Comparison of ENCODE assay signal across 34 cellular contexts in genomic region chr6:17361013-17361412, GRCh38. TPM values are rescaled to one million over a fixed set of nuclear protein-coding genes. Genes with fewer than 3 reads are reported as not detected.
A peak's percentile ranks its signal among the peaks of the same experiment; 100 is the strongest.
DNase-seq lines count a peak whose midpoint lies in the region; ATAC-seq and TF ChIP-seq lines count a peak whose summit lies in the region.
"Had no signal": no experiment of that assay in that cellular context is flagged by ENCODE, and none has a peak within 500 bp of the region (broad histone marks: within the 10 kb centered on the region; RNA-seq: fewer than 3 reads in every experiment).

No MANE protein-coding gene starts in this region.

- no TSS peak for BruUV-seq in OCI-LY7 (replicated peaks; lab: Mats Ljungman, UMichigan)

- DNase-seq in LHCN-M2 (ENCODE audit: low read depth) (peak; percentile 67), astrocyte of the spinal cord (ENCODE audit: low read depth, low spot score) (peak; percentile 17), fibroblast of the aortic adventitia (ENCODE audit: low read depth) (peak; percentile 36), stromal cell of bone marrow (ENCODE audit: low read depth) (peak; percentile 38), upper lobe of right lung (no peak), OCI-LY7 (ENCODE audit: low spot score) (no peak), GM13976 (ENCODE audit: low spot score) (no peak), SK-N-DZ (ENCODE audit: low spot score) (no peak)
- DNase-seq: activated gamma-delta T cell; activated naive CD8-positive, alpha-beta T cell treated with anti-CD3 and anti-CD28 coated beads, Interleukin-2, amount 10 ng/mL, durations not matched to agents 7 days and 5 days; activated T-cell treated with anti-CD3 and anti-CD28 coated beads, Interleukin-2, amount 50 U/mL, for 24 hours; body of pancreas; cerebellar nuclear complex; COR-L47; DMS53; effector CD8-positive, alpha-beta T cell; GF-D8; HCEC 1CT; Karpas-422; kidney; naive B cell; NCI-H1048; NCI-H1694; NCI-H446; NCI-H748 treated with DMSO at 0.1 percent for 48 hours; OCI-M1; right lobe of liver; stimulated activated CD4-positive, alpha-beta T cell treated with anti-CD3 and anti-CD28 coated beads, Interleukin-4, amount 100 ng/mL, for 1 hour; T-helper 1 cell; transverse colon had no signal

- intact Hi-C loops in upper lobe of right lung (cut with DNase I) = no loop called here
- intact Hi-C loops in OCI-LY7 (cut with micrococcal nuclease; ENCODE audit: unreplicated experiment) = no loop called here

- no peak overlapping the region for H2AFZ ChIP-seq in OCI-LY7 (ENCODE audit: low read length)

- no peak overlapping the region for H3K4me2 ChIP-seq in OCI-LY7 (ENCODE audit: low read length)
- H3K4me2 ChIP-seq: BLaER1 treated with 17β-estradiol and CSF1 and Interleukin-3, amounts not matched to agents 10 nM and 100 nM had no signal

- ATAC-seq in upper lobe of right lung = no peak
- ATAC-seq: body of pancreas, HepG2, right lobe of liver, WTC11 had no signal

- H3K36me3 ChIP-seq in upper lobe of right lung = no peaks in the 10 kb centered on the region
- no peaks in the 10 kb centered on the region for H3K36me3 ChIP-seq in OCI-LY7 (ENCODE audit: insufficient read depth, low read length)
- H3K36me3 ChIP-seq: right lobe of liver, transverse colon had no signal

- no peaks in the 10 kb centered on the region for H3K9me2 ChIP-seq in OCI-LY7 (ENCODE audit: insufficient read depth, low read length)

- H3K27me3 ChIP-seq in upper lobe of right lung = no peaks in the 10 kb centered on the region
- H3K27me3 ChIP-seq: BLaER1 treated with 17β-estradiol and CSF1 and Interleukin-3, amounts not matched to agents 10 nM and 100 nM; body of pancreas; right lobe of liver; transverse colon had no signal

- CTCF ChIA-PET in OCI-LY7 (lab: Charles Lee; ENCODE audit: unreplicated experiment) = no interaction called here

- H3K4me3 ChIP-seq in astrocyte of the spinal cord (ENCODE audit: low read depth, low read length) = no peak overlapping the region
- H3K4me3 ChIP-seq in fibroblast of the aortic adventitia (ENCODE audit: low read depth, low read length) = no peak overlapping the region
- H3K4me3 ChIP-seq in upper lobe of right lung = no peak overlapping the region
- no peak overlapping the region for H3K4me3 ChIP-seq in OCI-LY7 (ENCODE audit: low read depth, low read length, poor library complexity, severe bottlenecking)
- H3K4me3 ChIP-seq: BLaER1 treated with 17β-estradiol and CSF1 and Interleukin-3, amounts not matched to agents 10 nM and 100 nM; body of pancreas; right lobe of liver; transverse colon had no signal

- H3K4me1 ChIP-seq in upper lobe of right lung (no peaks in the 10 kb centered on the region), OCI-LY7 (ENCODE audit: insufficient read depth, low read length, poor library complexity, severe bottlenecking) (no peaks in the 10 kb centered on the region)
- H3K4me1 ChIP-seq: body of pancreas, right lobe of liver had no signal

- POLR2A ChIA-PET in OCI-LY7 (lab: Charles Lee) = interaction anchor here (0.6 kb wide), 1 partner anchor 12 kb away, joined by 3 read pairs; no protein-coding TSS in a partner anchor

- no peaks in the 10 kb centered on the region for H3K79me2 ChIP-seq in OCI-LY7 (ENCODE audit: insufficient read depth, low read depth, low read length)

- in situ Hi-C loops in astrocyte of the spinal cord (cut with HindIII; ENCODE audit: low sequenced_read_pairs) = no loop called here
- in situ Hi-C loops in GM13976 (cut with MboI; ENCODE audit: low sequenced_read_pairs, unreplicated experiment) = no loop called here

- TF ChIP-seq CTCF in astrocyte of the spinal cord (IDR thresholded peaks at IDR 0.05; ENCODE audit: low read depth, low read length) = no peak
- TF ChIP-seq CTCF in fibroblast of the aortic adventitia (IDR thresholded peaks at IDR 0.05; ENCODE audit: insufficient read depth, low read length) = no peak
- TF ChIP-seq CTCF in upper lobe of right lung (IDR thresholded peaks at IDR 0.05) = no peak
- TF ChIP-seq CTCF in OCI-LY7 (conservative IDR thresholded peaks at IDR 0.05; ENCODE audit: low read length) = no peak
- TF ChIP-seq CTCF in GM13976 (IDR thresholded peaks at IDR 0.05; ENCODE audit: borderline replicate concordance, control extremely low read depth, extremely low read depth, insufficient read depth, missing control alignments) = no peak

- H3K9me3 ChIP-seq in upper lobe of right lung = no peaks in the 10 kb centered on the region
- no peaks in the 10 kb centered on the region for H3K9me3 ChIP-seq in OCI-LY7 (ENCODE audit: low read length)
- H3K9me3 ChIP-seq: body of pancreas, right lobe of liver, transverse colon had no signal

- no peak overlapping the region for H3K27ac ChIP-seq in upper lobe of right lung
- H3K27ac ChIP-seq in OCI-LY7 (ENCODE audit: low read depth, low read length, poor library complexity, severe bottlenecking) = no peak overlapping the region
- H3K27ac ChIP-seq: BLaER1 treated with 17β-estradiol and CSF1 and Interleukin-3, amounts not matched to agents 10 nM and 100 nM; body of pancreas; right lobe of liver; transverse colon had no signal

- H4K20me1 ChIP-seq in OCI-LY7 (ENCODE audit: insufficient read depth, low read length) = no peaks in the 10 kb centered on the region
- H4K20me1 ChIP-seq: BLaER1 treated with 17β-estradiol and CSF1 and Interleukin-3, amounts not matched to agents 10 nM and 100 nM had no signal

RNA-seq across cellular contexts. Expression of gene CAP2, which starts 32.4 kb away (rescaled TPM):
- total RNA-seq in LHCN-M2 (2014; rRNA removed) = 35.6 and 45.1 TPM in 2 replicates
- 69.0 TPM for polyA plus RNA-seq in LHCN-M2 (2012)
- total RNA-seq in fibroblast of the aortic adventitia (ENCODE audit: low replicate concordance) = 6.5 and 8.7 TPM in 2 replicates
- total RNA-seq in upper lobe of right lung = 7.2 TPM
- not detected in 2 replicates for total RNA-seq in OCI-LY7 (2014; rRNA removed; shearing (Covaris generic))
- not detected in 2 replicates for total RNA-seq in OCI-LY7 (2022)
- 10.4 and 11.0 TPM in 2 replicates for polyA plus RNA-seq in SK-N-DZ (2014; cell fraction: cytosol; rRNA removed)
- 8.7 and 11.7 TPM in 2 replicates for polyA plus RNA-seq in SK-N-DZ (2014; cell fraction: nucleus; rRNA removed)
- total RNA-seq: activated CD4-positive, alpha-beta T cell treated with anti-CD3 and anti-CD28 coated beads, Interleukin-2, amount 10 ng/mL, durations not matched to agents 24 days and 14 days; activated naive CD8-positive, alpha-beta T cell treated with anti-CD3 and anti-CD28 coated beads, Interleukin-2, amount 10 ng/mL, durations not matched to agents 7 days and 5 days had no signal

Comparison
In these comparisons a context has a peak if more than half of its experiments do, and no peak if none do; other contexts are left out.
1. DNase-seq: peak in LHCN-M2 (single experiment), astrocyte of the spinal cord (single experiment), fibroblast of the aortic adventitia (single experiment) and stromal cell of bone marrow (single experiment); none in upper lobe of right lung (single experiment), OCI-LY7 (single experiment), GM13976 (single experiment) and SK-N-DZ (single experiment).